ENCODE assay signal across 15 cellular contexts in genomic region chr10:6592080-6592479, GRCh38. TPM values are rescaled to one million over a fixed set of nuclear protein-coding genes. Genes with fewer than 3 reads are reported as not detected.
A peak's percentile ranks its signal among the peaks of the same experiment; 100 is the strongest.
DNase-seq lines count a peak whose midpoint lies in the region; ATAC-seq and TF ChIP-seq lines count a peak whose summit lies in the region.
"Had no signal": no experiment of that assay in that cellular context is flagged by ENCODE, and none has a peak within 500 bp of the region (broad histone marks: within the 10 kb centered on the region; RNA-seq: fewer than 3 reads in every experiment).

No MANE protein-coding gene starts in this region.

- H3K4me1 Mint-ChIP-seq in CD4-positive, CD25-positive, alpha-beta regulatory T cell = peaks cover 38 to 94% (median 69%) of the 10 kb centered on the region in 4 donors
- H3K4me1 Mint-ChIP-seq in activated T-helper 17 cell treated with anti-CD3 and anti-CD28 coated beads, Interleukin-2, amount 50 U/mL, for 72 hours = peaks cover 46% of the 10 kb centered on the region
- peaks cover 32 to 91% (median 90%) of the 10 kb centered on the region in 4 donors for H3K4me1 Mint-ChIP-seq in naive thymus-derived CD8-positive, alpha-beta T cell
- H3K4me1 Mint-ChIP-seq in chondrocyte (ENCODE audit: low read depth) = no peaks in the 10 kb centered on the region

- H3K9me3 Mint-ChIP-seq in CD4-positive, CD25-positive, alpha-beta regulatory T cell = no peaks in the 10 kb centered on the region
- H3K9me3 Mint-ChIP-seq in activated T-helper 17 cell treated with anti-CD3 and anti-CD28 coated beads, Interleukin-2, amount 50 U/mL, for 72 hours = no peaks in the 10 kb centered on the region
- no peaks in the 10 kb centered on the region for H3K9me3 Mint-ChIP-seq in naive thymus-derived CD8-positive, alpha-beta T cell
- H3K9me3 Mint-ChIP-seq in chondrocyte (ENCODE audit: low read depth) = peaks cover 3% of the 10 kb centered on the region
- H3K9me3 Mint-ChIP-seq: activated B cell treated with CpG ODN at 0.5 μM for 24 hours, HFFc6 had no signal

- peak overlapping the region; percentile 72 to 88 (median 84) for H3K4me3 Mint-ChIP-seq in CD4-positive, CD25-positive, alpha-beta regulatory T cell
- H3K4me3 Mint-ChIP-seq in activated T-helper 17 cell treated with anti-CD3 and anti-CD28 coated beads, Interleukin-2, amount 50 U/mL, for 72 hours = peak overlapping the region; percentile 60
- peak overlapping the region; percentile 49 to 90 (median 79) for H3K4me3 Mint-ChIP-seq in naive thymus-derived CD8-positive, alpha-beta T cell
- H3K4me3 Mint-ChIP-seq in chondrocyte (ENCODE audit: unreplicated experiment) = no peak overlapping the region
- H3K4me3 Mint-ChIP-seq: activated B cell treated with CpG ODN at 0.5 μM for 24 hours, HFFc6 had no signal

- peak; percentile 67 to 70 for ATAC-seq in CD4-positive, CD25-positive, alpha-beta regulatory T cell (ENCODE audit: low read depth in 2 of 2)
- ATAC-seq in GM19372 (IDR thresholded peaks at IDR 0.05; ENCODE audit: low read depth, unreplicated experiment) (peak; percentile 54), GM21576 (IDR thresholded peaks at IDR 0.05; ENCODE audit: unreplicated experiment) (no peak)
- ATAC-seq in activated T-helper 17 cell treated with anti-CD3 and anti-CD28 coated beads, Interleukin-2, amount 50 U/mL, for 72 hours (replicated peaks) = peak; percentile 88
- ATAC-seq in naive thymus-derived CD8-positive, alpha-beta T cell = peak; percentile 59 to 70

- peak in 2 of 3 donors; percentile 79 to 81 for DNase-seq in CD4-positive, CD25-positive, alpha-beta regulatory T cell
- peak in 4 of 10 donors; percentile 37 to 83 (median 74) for DNase-seq in naive thymus-derived CD8-positive, alpha-beta T cell
- DNase-seq in NK-92 (lab: John Stamatoyannopoulos, UW; ENCODE audit: unreplicated experiment) (no peak), chondrocyte (ENCODE audit: low spot score) (no peak)
- DNase-seq: activated B cell treated with CpG ODN at 0.5 μM for 24 hours; AML-193; cerebellar nuclear complex; HFFc6; Karpas-422; NCI-H1105 treated with DMSO at 0.1 percent for 48 hours; NCI-H526; stimulated activated CD4-positive, alpha-beta T cell treated with anti-CD3 and anti-CD28 coated beads, Interleukin-2, amount 100 ng/mL, for 24 hours had no signal

- H3K27ac ChIP-seq in CD4-positive, CD25-positive, alpha-beta regulatory T cell (ENCODE audit: insufficient read depth, low read length, poor library complexity, severe bottlenecking) = peak overlapping the region; percentile 83

- H3K36me3 ChIP-seq in CD4-positive, CD25-positive, alpha-beta regulatory T cell (ENCODE audit: control insufficient read depth, insufficient read depth, low read length) = peaks cover 24% of the 10 kb centered on the region

- no peaks in the 10 kb centered on the region for H3K27me3 Mint-ChIP-seq in CD4-positive, CD25-positive, alpha-beta regulatory T cell
- H3K27me3 Mint-ChIP-seq in activated T-helper 17 cell treated with anti-CD3 and anti-CD28 coated beads, Interleukin-2, amount 50 U/mL, for 72 hours = no peaks in the 10 kb centered on the region
- no peaks in the 10 kb centered on the region for H3K27me3 Mint-ChIP-seq in naive thymus-derived CD8-positive, alpha-beta T cell
- H3K27me3 Mint-ChIP-seq in chondrocyte (ENCODE audit: low read depth) = peaks cover 14% of the 10 kb centered on the region

- no peak for TF ChIP-seq CTCF in chondrocyte (IDR thresholded peaks at IDR 0.05)

- peaks cover 46% of the 10 kb centered on the region for H3K36me3 Mint-ChIP-seq in CD4-positive, CD25-positive, alpha-beta regulatory T cell
- H3K36me3 Mint-ChIP-seq in activated T-helper 17 cell treated with anti-CD3 and anti-CD28 coated beads, Interleukin-2, amount 50 U/mL, for 72 hours (ENCODE audit: low read depth) = peaks cover 49% of the 10 kb centered on the region
- peaks cover 0 to 35% (median 33%) of the 10 kb centered on the region in 3 donors for H3K36me3 Mint-ChIP-seq in naive thymus-derived CD8-positive, alpha-beta T cell
- no peaks in the 10 kb centered on the region for H3K36me3 Mint-ChIP-seq in chondrocyte (ENCODE audit: low read depth)

- no peaks in the 10 kb centered on the region for H3K27me3 ChIP-seq in CD4-positive, CD25-positive, alpha-beta regulatory T cell (ENCODE audit: control insufficient read depth, insufficient read depth, low read length)

- H3K27ac Mint-ChIP-seq in CD4-positive, CD25-positive, alpha-beta regulatory T cell = peak overlapping the region; percentile 88 to 99 (median 92)
- peak overlapping the region; percentile 84 for H3K27ac Mint-ChIP-seq in activated T-helper 17 cell treated with anti-CD3 and anti-CD28 coated beads, Interleukin-2, amount 50 U/mL, for 72 hours
- peak overlapping the region; percentile 96 to 99 (median 98) for H3K27ac Mint-ChIP-seq in naive thymus-derived CD8-positive, alpha-beta T cell
- no peak overlapping the region for H3K27ac Mint-ChIP-seq in chondrocyte (ENCODE audit: unreplicated experiment)
- H3K27ac Mint-ChIP-seq: activated B cell treated with CpG ODN at 0.5 μM for 24 hours, HFFc6 had no signal

- H3K4me1 ChIP-seq in CD4-positive, CD25-positive, alpha-beta regulatory T cell (ENCODE audit: control insufficient read depth, insufficient read depth, low read length, poor library complexity, severe bottlenecking) = peaks cover 79% of the 10 kb centered on the region

- POLR2A ChIA-PET in naive thymus-derived CD8-positive, alpha-beta T cell (lab: Charles Lee) = interaction anchor here (1.3 to 15.7 kb wide), 5 partner anchors 10 to 61 kb away, joined by 3 to 350 read pairs (median 8); partner anchors contain the start of gene PRKCQ

- no peaks in the 10 kb centered on the region for H3K9me3 ChIP-seq in CD4-positive, CD25-positive, alpha-beta regulatory T cell (ENCODE audit: control insufficient read depth in 2 of 2, low read length in 2 of 2)

- peak overlapping the region; percentile 73 for H3K4me3 ChIP-seq in CD4-positive, CD25-positive, alpha-beta regulatory T cell (ENCODE audit: low read depth, low read length)

RNA-seq across cellular contexts. Expression of gene PRKCQ, which starts 12.0 kb away (rescaled TPM):
- total RNA-seq in CD4-positive, CD25-positive, alpha-beta regulatory T cell = 87.3 TPM
- 10 to 100 TPM; 62.4 to 70.3 (median 66.8) TPM for polyA plus RNA-seq in CD4-positive, CD25-positive, alpha-beta regulatory T cell
- total RNA-seq in activated T-helper 17 cell treated with anti-CD3 and anti-CD28 coated beads, Interleukin-2, amount 50 U/mL, for 72 hours = 10 to 100 TPM; 35.3 to 37.8 TPM
- 10 to 100 TPM; 59.3 to 60.0 TPM for total RNA-seq in naive thymus-derived CD8-positive, alpha-beta T cell
- polyA plus RNA-seq in naive thymus-derived CD8-positive, alpha-beta T cell = 10 to 100 TPM; 30.9 to 51.6 (median 37.6) TPM
- 0.13 to 0.15 TPM in 2 of 3 replicates, not detected in the other for total RNA-seq in chondrocyte
- total RNA-seq: HFFc6 had no signal

Comparison
In these comparisons a context has a peak if more than half of its experiments do, and no peak if none do; other contexts are left out.
1. DNase-seq: peak in CD4-positive, CD25-positive, alpha-beta regulatory T cell (2 of 3); none in NK-92 (single experiment) and chondrocyte (single experiment).
2. RNA of gene PRKCQ, which starts 12.0 kb away (total RNA-seq): 87.3 TPM in CD4-positive, CD25-positive, alpha-beta regulatory T cell (single experiment), 59.3 to 60.0 TPM in naive thymus-derived CD8-positive, alpha-beta T cell and 35.3 to 37.8 TPM in activated T-helper 17 cell treated with anti-CD3 and anti-CD28 coated beads, Interleukin-2, amount 50 U/mL, for 72 hours; 0.13 to 0.15 TPM in chondrocyte; every median in the first group is over 10 times any median in the second.